9 cellular contexts compared by ENCODE assay signal in genomic region chr1:223771469-223771813, GRCh38. TPM values are rescaled to one million over a fixed set of nuclear protein-coding genes. Genes with fewer than 3 reads are reported as not detected.
DNase-seq lines count a peak whose midpoint lies in the region; ATAC-seq and TF ChIP-seq lines count a peak whose summit lies in the region.
"Had no signal": no experiment of that assay in that cellular context is flagged by ENCODE, and none has a peak within 500 bp of the region (broad histone marks: within the 10 kb centered on the region; RNA-seq: fewer than 3 reads in every experiment).

No MANE protein-coding gene starts in this region.

- H3K4me3 ChIP-seq in GM23338 = no peak overlapping the region
- no peak overlapping the region for H3K4me3 ChIP-seq in SJCRH30
- no peak overlapping the region for H3K4me3 ChIP-seq in fibroblast of villous mesenchyme (ENCODE audit: low read depth, low read length)
- no peak overlapping the region for H3K4me3 ChIP-seq in smooth muscle cell

- peaks cover 7% of the 10 kb centered on the region for H3K9me3 Mint-ChIP-seq in GM23338

- H4K20me1 ChIP-seq in GM23338 (replicated peaks; ENCODE audit: insufficient read depth) = no peaks in the 10 kb centered on the region; the same call in 1 of the 2 replicates
- H4K20me1 ChIP-seq in smooth muscle cell (ENCODE audit: low read depth) = peaks cover 11% of the 10 kb centered on the region

- DNase-seq in GM23338 (ENCODE audit: low spot score) (no peak), SJCRH30 (no peak), fibroblast of villous mesenchyme (ENCODE audit: low read depth) (peak; percentile 42), smooth muscle cell (lab: John Stamatoyannopoulos, UW; ENCODE audit: unreplicated experiment) (no peak), G401 (ENCODE audit: low spot score) (no peak), NCI-H2081 treated with DMSO at 0.1 percent for 48 hours (lab: John Stamatoyannopoulos, UW) (no peak), DMS 273 treated with DMSO at 0.1 percent for 48 hours (lab: John Stamatoyannopoulos, UW) (no peak)
- DNase-seq: effector memory CD4-positive, alpha-beta T cell had no signal

- no peaks in the 10 kb centered on the region for H3K9me2 ChIP-seq in GM23338 (ENCODE audit: insufficient read depth)

- H3K4me2 ChIP-seq in GM23338 (no peak overlapping the region), smooth muscle cell (peak overlapping the region; percentile 77)

- peaks cover 11% of the 10 kb centered on the region for H3K4me1 Mint-ChIP-seq in GM23338

- H3K27me3 Mint-ChIP-seq in GM23338 (ENCODE audit: insufficient read depth, low read depth, poor library complexity) = peaks cover 3% of the 10 kb centered on the region

- H3K9ac ChIP-seq in smooth muscle cell (ENCODE audit: low read depth) = peak overlapping the region; percentile 70

- no peak overlapping the region for H3K4me3 Mint-ChIP-seq in GM23338

- no peaks in the 10 kb centered on the region for H3K9me3 ChIP-seq in SJCRH30 (replicated peaks)
- no peaks in the 10 kb centered on the region for H3K9me3 ChIP-seq in smooth muscle cell (replicated peaks; ENCODE audit: low read depth)

- H3K4me1 ChIP-seq in GM23338 (ENCODE audit: insufficient read depth) (0 out of 2 replicates have a peak, but pooled peaks cover 7% of the 10 kb centered on the region), SJCRH30 (peaks cover 20% of the 10 kb centered on the region), smooth muscle cell (ENCODE audit: low read depth) (peaks cover 13% of the 10 kb centered on the region)

- ATAC-seq in GM23338 (no peak), HG03469 (IDR thresholded peaks at IDR 0.05; ENCODE audit: unreplicated experiment) (no peak)

- H3K27me3 ChIP-seq in GM23338 (ENCODE audit: insufficient read depth) (no peaks in the 10 kb centered on the region), SJCRH30 (no peaks in the 10 kb centered on the region), smooth muscle cell (ENCODE audit: low read depth) (no peaks in the 10 kb centered on the region)

- WGBS in smooth muscle cell (ENCODE audit: low lambda C conversion rate) = 73% methylated on average over 2 of the region's 2 CpGs

- no peak overlapping the region for H2AFZ ChIP-seq in GM23338
- H2AFZ ChIP-seq in smooth muscle cell (ENCODE audit: low read depth) = no peak overlapping the region

- in situ Hi-C loops in G401 (cut with HindIII; ENCODE audit: low sequenced_read_pairs) = no loop called here

- H3K27ac Mint-ChIP-seq in GM23338 = peak overlapping the region; percentile 28; the same call in 1 of the 2 replicates

- H3F3A ChIP-seq in GM23338 (replicated peaks; ENCODE audit: low read depth) (no peaks in the 10 kb centered on the region), smooth muscle cell (ENCODE audit: low read depth) (peaks cover 37% of the 10 kb centered on the region)

- H3K27ac ChIP-seq in GM23338 (ENCODE audit: low read depth) (no peak overlapping the region), SJCRH30 (peak overlapping the region; percentile 82), smooth muscle cell (ENCODE audit: low read depth) (peak overlapping the region; percentile 93)

- TF ChIP-seq CTCF in GM23338 (conservative IDR thresholded peaks at IDR 0.05; ENCODE audit: low read depth in 2 of 2) = no peak
- no peak for TF ChIP-seq CTCF in fibroblast of villous mesenchyme (IDR thresholded peaks at IDR 0.05; ENCODE audit: insufficient read depth, low read depth, low read length)
- no peak for TF ChIP-seq CTCF in smooth muscle cell (IDR thresholded peaks at IDR 0.05; ENCODE audit: borderline replicate concordance, insufficient read depth, poor library complexity, severe bottlenecking)

- H3K36me3 ChIP-seq in GM23338 (ENCODE audit: insufficient read depth) (peaks cover 8% of the 10 kb centered on the region; the same call in 1 of the 2 replicates), SJCRH30 (peaks cover 56% of the 10 kb centered on the region), smooth muscle cell (ENCODE audit: low read depth) (peaks cover 14% of the 10 kb centered on the region)

- H3K79me2 ChIP-seq in GM23338 (replicated peaks; ENCODE audit: insufficient read depth) = no peaks in the 10 kb centered on the region
- peaks cover under 1% of the 10 kb centered on the region for H3K79me2 ChIP-seq in smooth muscle cell (ENCODE audit: low read depth)

- peaks cover 51% of the 10 kb centered on the region for H3K36me3 Mint-ChIP-seq in GM23338 (ENCODE audit: low read depth)

TF ChIP-seq in GM23338, 12 proteins besides CTCF, POLR2A, EP300 and RAD21 (continues in another document):
- no peak for TF ChIP-seq ETS1 (IDR thresholded peaks at IDR 0.05)
- no peak for TF ChIP-seq EZH2phosphoT487 (IDR thresholded peaks at IDR 0.05; ENCODE audit: unreplicated experiment)
- TF ChIP-seq ZNF331 (CRISPR knock-in tag; IDR thresholded peaks at IDR 0.05; ENCODE audit: low read depth) = no peak
- TF ChIP-seq ZNF462 (CRISPR knock-in tag; IDR thresholded peaks at IDR 0.05) = no peak
- no peak for TF ChIP-seq POLR2AphosphoS5 (IDR thresholded peaks at IDR 0.05; ENCODE audit: low read depth)
- no peak for TF ChIP-seq STAT1 (IDR thresholded peaks at IDR 0.05; ENCODE audit: unreplicated experiment)
- no peak for TF ChIP-seq NANOG (IDR thresholded peaks at IDR 0.05; ENCODE audit: borderline replicate concordance)
- no peak for TF ChIP-seq EZH2 (IDR thresholded peaks at IDR 0.05; ENCODE audit: low read depth, unreplicated experiment)

RNA-seq across cellular contexts. Expression of gene CAPN2, which starts 59.1 kb away (rescaled TPM):
- 17.5 and 17.8 TPM in 2 replicates for total RNA-seq in GM23338 (2014; rRNA removed; shearing (Covaris generic))
- polyA plus RNA-seq in GM23338 (2016; fragmentation: Nextera tagmentation; extraction: Ambion mirVana) (8.4 and 8.8 TPM in 2 replicates), smooth muscle cell (182 and 210 TPM in 2 replicates)
- 163 and 172 TPM in 2 replicates for total RNA-seq in SJCRH30 (2014; rRNA removed; shearing (Covaris generic))
- total RNA-seq in fibroblast of villous mesenchyme (408 and 512 TPM in 2 replicates), smooth muscle cell (213 and 229 TPM in 2 replicates)
- total RNA-seq in G401 (2014; rRNA removed; shearing (Covaris generic)) = 170 and 181 TPM in 2 replicates
